36 cellular contexts compared by ENCODE assay signal in genomic region chr15:89693696-89694095, GRCh38. TPM values are rescaled to one million over a fixed set of nuclear protein-coding genes. Genes with fewer than 3 reads are reported as not detected.
"Had no signal": no experiment of that assay in that cellular context is flagged by ENCODE, and none has a peak within 500 bp of the region (broad histone marks: within the 10 kb centered on the region; RNA-seq: fewer than 3 reads in every experiment).

No MANE protein-coding gene starts in this region.

- H3K4me2 ChIP-seq: KMS-11 had no signal

- FAIRE-seq: RCC 7860 had no signal

- H3K9ac ChIP-seq: KMS-11 had no signal

- DNase-seq: activated CD4-positive, alpha-beta T cell treated with anti-CD3 and anti-CD28 coated beads for 36 hours; activated CD4-positive, alpha-beta T cell treated with anti-CD3 and anti-CD28 coated beads, Interleukin-2, amount 10 ng/mL, durations not matched to agents 7 days and 5 days; activated CD4-positive, alpha-beta T cell treated with anti-CD3 and anti-CD28 coated beads, Interleukin-2, amount 50 U/mL, for 48 hours; activated CD8-positive, alpha-beta memory T cell treated with anti-CD3 and anti-CD28 coated beads, Interleukin-2, amount 50 U/mL, for 4 hours; activated naive CD4-positive, alpha-beta T cell treated with anti-CD3 and anti-CD28 coated beads, Interleukin-2, amount 10 ng/mL, durations not matched to agents 7 days and 5 days; activated naive CD8-positive, alpha-beta T cell treated with anti-CD3 and anti-CD28 coated beads, Interleukin-2, amount 50 U/mL, for 24 hours; activated T-cell treated with anti-CD3 and anti-CD28 coated beads for 4 hours; activated T-cell treated with anti-CD3 and anti-CD28 coated beads, Interleukin-2, amount 50 U/mL, for 4 hours; amniotic stem cell; aorta; brain microvascular endothelial cell; NCI-H1105; NCI-H1417 treated with DMSO at 0.1 percent for 48 hours; NCI-H187 treated with DMSO at 0.1 percent for 48 hours; NCI-H2081; NCI-H226; NCI-H446 treated with DMSO at 0.1 percent for 48 hours; NCI-H524; NCI-H69; SIG-M5; SW 1271; T1000 had no signal

- H3K36me3 ChIP-seq: brain microvascular endothelial cell, cardiac muscle cell had no signal

- H3K27ac ChIP-seq: brain microvascular endothelial cell, cardiac muscle cell, KMS-11, PC-9, RWPE1 had no signal

- H3K27me3 ChIP-seq: brain microvascular endothelial cell had no signal

- H3K27me3 Mint-ChIP-seq: activated CD4-positive, alpha-beta T cell treated with anti-CD3 and anti-CD28 coated beads for 36 hours had no signal

- H3K27ac Mint-ChIP-seq: activated CD4-positive, alpha-beta T cell treated with anti-CD3 and anti-CD28 coated beads for 36 hours; activated CD4-positive, alpha-beta T cell treated with anti-CD3 and anti-CD28 coated beads, Interleukin-2, amount 10 ng/mL, durations not matched to agents 7 days and 5 days; activated naive CD4-positive, alpha-beta T cell treated with anti-CD3 and anti-CD28 coated beads, Interleukin-2, amount 10 ng/mL, durations not matched to agents 7 days and 5 days; activated naive CD8-positive, alpha-beta T cell; activated naive CD8-positive, alpha-beta T cell treated with anti-CD3 and anti-CD28 coated beads, Interleukin-2, amount 50 U/mL, for 24 hours; activated T-helper 1 cell treated with anti-CD3 and anti-CD28 coated beads, Interleukin-12 subunit alpha, Interleukin-12 subunit beta, Interleukin-2, Interleukin-4 antibody, amounts not matched to agents 30 ng/mL and 10 ng/mL and 1 ng/mL, durations not matched to agents 14 hours and 24 hours and 36 hours had no signal

- H3K4me3 ChIP-seq: cardiac muscle cell, PC-9 had no signal

- H3K36me3 Mint-ChIP-seq: activated naive CD4-positive, alpha-beta T cell treated with anti-CD3 and anti-CD28 coated beads, Interleukin-2, amount 10 ng/mL, durations not matched to agents 7 days and 5 days had no signal

- H3K9me3 Mint-ChIP-seq: activated CD4-positive, alpha-beta T cell treated with anti-CD3 and anti-CD28 coated beads, Interleukin-2, amount 10 ng/mL, durations not matched to agents 7 days and 5 days; activated naive CD4-positive, alpha-beta T cell treated with anti-CD3 and anti-CD28 coated beads, Interleukin-2, amount 10 ng/mL, durations not matched to agents 7 days and 5 days; activated naive CD8-positive, alpha-beta T cell treated with anti-CD3 and anti-CD28 coated beads, Interleukin-2, amount 50 U/mL, for 24 hours; activated T-cell treated with anti-CD3 and anti-CD28 coated beads, Interleukin-2, amount 50 U/mL, for 4 hours; activated T-helper 1 cell treated with anti-CD3 and anti-CD28 coated beads, Interleukin-12 subunit alpha, Interleukin-12 subunit beta, Interleukin-2, Interleukin-4 antibody, amounts not matched to agents 30 ng/mL and 10 ng/mL and 1 ng/mL, durations not matched to agents 14 hours and 24 hours and 36 hours had no signal

- ATAC-seq: activated CD4-positive, alpha-beta T cell treated with anti-CD3 and anti-CD28 coated beads for 36 hours; activated CD4-positive, CD25-positive, alpha-beta regulatory T cell treated with anti-CD3 and anti-CD28 coated beads, Interleukin-2, amount 50 U/mL, for 24 hours; activated naive CD8-positive, alpha-beta T cell treated with anti-CD3 and anti-CD28 coated beads, Interleukin-2, amount 50 U/mL, for 24 hours; activated T-cell treated with anti-CD3 and anti-CD28 coated beads, Interleukin-2, amount 50 U/mL, for 4 hours; Right ventricle myocardium inferior; SK-N-SH treated with all-trans-retinoic acid at 6 μM for 48 hours had no signal

- H3K4me3 Mint-ChIP-seq: activated CD4-positive, alpha-beta T cell treated with anti-CD3 and anti-CD28 coated beads for 36 hours; activated CD4-positive, alpha-beta T cell treated with anti-CD3 and anti-CD28 coated beads, Interleukin-2, amount 10 ng/mL, durations not matched to agents 7 days and 5 days; activated naive CD4-positive, alpha-beta T cell treated with anti-CD3 and anti-CD28 coated beads, Interleukin-2, amount 10 ng/mL, durations not matched to agents 7 days and 5 days; activated naive CD8-positive, alpha-beta T cell; activated naive CD8-positive, alpha-beta T cell treated with anti-CD3 and anti-CD28 coated beads, Interleukin-2, amount 50 U/mL, for 24 hours; activated T-cell treated with anti-CD3 and anti-CD28 coated beads, Interleukin-2, amount 50 U/mL, for 4 hours; activated T-helper 1 cell treated with anti-CD3 and anti-CD28 coated beads, Interleukin-12 subunit alpha, Interleukin-12 subunit beta, Interleukin-2, Interleukin-4 antibody, amounts not matched to agents 30 ng/mL and 10 ng/mL and 1 ng/mL, durations not matched to agents 14 hours and 24 hours and 36 hours had no signal

- H2AFZ ChIP-seq: PC-9 had no signal

RNA-seq across cellular contexts. Expression of gene WDR93, which starts 3.1 kb away (rescaled TPM):
- total RNA-seq: activated CD4-positive, alpha-beta T cell treated with anti-CD3 and anti-CD28 coated beads for 36 hours; activated CD4-positive, alpha-beta T cell treated with anti-CD3 and anti-CD28 coated beads, Interleukin-2, amount 10 ng/mL, durations not matched to agents 7 days and 5 days; activated T-cell treated with anti-CD3 and anti-CD28 coated beads, Interleukin-2, amount 50 U/mL, for 4 hours; activated T-helper 1 cell treated with anti-CD3 and anti-CD28 coated beads, Interleukin-12 subunit alpha, Interleukin-12 subunit beta, Interleukin-2, Interleukin-4 antibody, amounts not matched to agents 30 ng/mL and 10 ng/mL and 1 ng/mL, durations not matched to agents 14 hours and 24 hours and 36 hours; aorta; LHCN-M2; Right ventricle myocardium inferior; SK-MEL-5; T-helper 1 cell treated with Interleukin-12 subunit alpha and Interleukin-12 subunit beta and Interleukin-4 antibody, amounts not matched to agents 30 ng/mL and 1 ng/mL, for 36 hours; T-helper 2 cell treated with Interferon-gamma antibody and Interleukin-4, amounts not matched to agents 100 ng/mL and 5 ng/mL, for 36 hours had no signal

RNA-seq across cellular contexts. Expression of gene PLIN1, which starts 14.5 kb away (rescaled TPM):
- total RNA-seq: activated T-helper 1 cell treated with anti-CD3 and anti-CD28 coated beads, Interleukin-12 subunit alpha, Interleukin-12 subunit beta, Interleukin-2, Interleukin-4 antibody, amounts not matched to agents 30 ng/mL and 10 ng/mL and 1 ng/mL, durations not matched to agents 14 hours and 24 hours and 36 hours; LHCN-M2; SK-MEL-5; T-helper 1 cell treated with Interleukin-12 subunit alpha and Interleukin-12 subunit beta and Interleukin-4 antibody, amounts not matched to agents 30 ng/mL and 1 ng/mL, for 36 hours; T-helper 2 cell treated with Interferon-gamma antibody and Interleukin-4, amounts not matched to agents 100 ng/mL and 5 ng/mL, for 36 hours had no signal
